Comparison of ENCODE assay signal across 18 cellular contexts in the genomic region with DNA sequence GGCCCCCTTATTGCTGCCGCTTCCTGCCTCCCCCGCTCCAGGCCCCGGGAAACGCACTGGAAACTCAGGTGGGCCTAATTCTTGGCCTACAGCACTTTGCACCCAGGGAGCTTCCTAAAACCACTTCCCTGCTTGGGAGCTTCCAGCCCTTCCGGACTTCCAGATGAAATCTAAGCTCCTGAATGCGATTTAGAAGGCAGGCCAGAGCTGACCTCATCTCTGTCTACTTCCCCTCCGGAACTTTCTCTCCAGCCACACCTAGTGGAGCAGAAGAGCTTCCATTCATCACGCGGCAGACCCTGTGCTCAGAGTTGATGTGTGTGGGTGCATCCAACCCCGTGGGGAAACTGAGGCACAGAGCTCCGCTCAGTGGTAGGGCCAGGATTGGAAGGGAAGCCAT.
"Had no signal": no experiment of that assay in that cellular context is flagged by ENCODE, and none has a peak within 500 bp of the region (broad histone marks: within the 10 kb centered on the region; RNA-seq: fewer than 3 reads in every experiment).

No MANE protein-coding gene starts in this region.

- H3K9me3 ChIP-seq: breast epithelium, mucosa of descending colon had no signal

- H3K4me1 ChIP-seq: breast epithelium had no signal

- H3K27ac ChIP-seq: breast epithelium had no signal

- H3K4me3 Mint-ChIP-seq: endodermal cell; naive thymus-derived CD4-positive, alpha-beta T cell had no signal

- H3K9me3 Mint-ChIP-seq: endodermal cell had no signal

- ATAC-seq: mucosa of descending colon; naive thymus-derived CD4-positive, alpha-beta T cell; SK-N-SH treated with all-trans-retinoic acid at 6 μM for 48 hours had no signal

- H3K4me3 ChIP-seq: breast epithelium, mucosa of descending colon had no signal

- H3K27ac Mint-ChIP-seq: endodermal cell had no signal

- H3K36me3 ChIP-seq: breast epithelium had no signal

- DNase-seq: activated CD4-positive, alpha-beta T cell treated with anti-CD3 and anti-CD28 coated beads, Interleukin-2, amount 50 U/mL, for 4 hours; activated CD4-positive, CD25-positive, alpha-beta regulatory T cell treated with anti-CD3 and anti-CD28 coated beads, Interleukin-2, amount 50 U/mL, for 72 hours; activated naive CD4-positive, alpha-beta T cell treated with Interleukin-2 at 50 U/mL for 16 hours; activated T-cell treated with anti-CD3 and anti-CD28 coated beads for 4 hours; anterior cingulate cortex; endodermal cell; hypothalamus; mammary epithelial cell; mucosa of descending colon; naive thymus-derived CD4-positive, alpha-beta T cell; small intestine; stimulated activated CD4-positive, alpha-beta T cell treated with anti-CD3 and anti-CD28 coated beads, Interleukin-4, amount 100 ng/mL, for 24 hours; stimulated activated CD8-positive, alpha-beta memory T cell treated with anti-CD3 and anti-CD28 coated beads, Interleukin-4, amount 100 ng/mL, for 48 hours; stimulated activated naive CD4-positive, alpha-beta T cell treated with Interleukin-2 at 50 U/mL for 16 hours; T-helper 1 cell; T1000 had no signal

- H3K4me1 Mint-ChIP-seq: endodermal cell had no signal

- H3K36me3 Mint-ChIP-seq: naive thymus-derived CD4-positive, alpha-beta T cell had no signal
